ENCODE assay signal across 5 cellular contexts in genomic region chr7:1719256-1719655, GRCh38. TPM values are rescaled to one million over a fixed set of nuclear protein-coding genes. Genes with fewer than 3 reads are reported as not detected.
"Had no signal": no experiment of that assay in that cellular context is flagged by ENCODE, and none has a peak within 500 bp of the region (broad histone marks: within the 10 kb centered on the region; RNA-seq: fewer than 3 reads in every experiment).

No MANE protein-coding gene starts in this region.

RNA-seq across cellular contexts. Expression of gene ELFN1, which starts 49.2 kb away (rescaled TPM):
- total RNA-seq: activated naive CD4-positive, alpha-beta T cell treated with anti-CD3 and anti-CD28 coated beads for 36 hours; LHCN-M2; M059J; OCI-LY7; T-helper 17 cell had no signal
